ENCODE assay signal across 7 cellular contexts in the genomic region with DNA sequence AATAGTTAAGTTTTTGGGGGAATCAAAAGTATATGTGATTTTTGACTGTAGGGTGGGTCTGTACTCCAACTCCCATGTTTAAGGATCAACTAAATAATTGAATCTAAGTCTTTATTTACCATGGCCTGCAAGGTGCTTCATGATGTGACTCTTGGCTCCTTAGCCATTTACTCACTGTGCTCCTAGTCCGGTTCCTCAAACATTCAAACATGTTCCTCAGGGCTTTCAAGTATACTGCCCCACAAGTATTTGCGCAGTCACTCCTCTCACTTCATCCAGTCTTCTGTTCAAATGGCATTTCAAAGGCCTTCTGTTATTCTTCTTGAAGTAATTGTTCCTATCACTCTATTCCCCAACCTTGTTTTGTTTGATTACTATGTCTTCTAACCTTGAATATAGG.
"Had no signal": no experiment of that assay in that cellular context is flagged by ENCODE, and none has a peak within 500 bp of the region (broad histone marks: within the 10 kb centered on the region; RNA-seq: fewer than 3 reads in every experiment).

No MANE protein-coding gene starts in this region.

- FAIRE-seq: GM12878, GM12891, GM12892, GM18507, GM19239 had no signal

- DNase-seq: GDM1, GF-D8 had no signal

- ATAC-seq: GM12878 had no signal

- H3K4me3 ChIP-seq: GM12878 had no signal
